1 cellular context compared by ENCODE assay signal in genomic region chr15:59801649-59802048, GRCh38.
TF ChIP-seq lines count a peak whose summit lies in the region.

No MANE protein-coding gene starts in this region.

TF ChIP-seq in HEK293T, 16 proteins besides CTCF, POLR2A, EP300 and RAD21 (continued from another document):
- TF ChIP-seq SP1 (IDR thresholded peaks at IDR 0.05) = no peak
- no peak for TF ChIP-seq ARNT (IDR thresholded peaks at IDR 0.05)
- no peak for TF ChIP-seq CTBP1 (IDR thresholded peaks at IDR 0.05; ENCODE audit: borderline replicate concordance)
